In genomic region chrX:71650333-71650969, GRCh38 we compare ENCODE assay signal across 10 cellular contexts. TPM values are rescaled to one million over a fixed set of nuclear protein-coding genes. Genes with fewer than 3 reads are reported as not detected.
DNase-seq lines count a peak whose midpoint lies in the region; ATAC-seq, FAIRE-seq and TF ChIP-seq lines count a peak whose summit lies in the region.
"Had no signal": no experiment of that assay in that cellular context is flagged by ENCODE, and none has a peak within 500 bp of the region (broad histone marks: within the 10 kb centered on the region; RNA-seq: fewer than 3 reads in every experiment).

No MANE protein-coding gene starts in this region.

- H3K4me2 ChIP-seq in GM12878 (ENCODE audit: control insufficient read depth, insufficient read depth): no peak overlapping the region; the same call in 1 of the 2 replicates

- TF ChIP-seq POLR2A in GM12878 (IDR thresholded peaks at IDR 0.05; ENCODE audit: low read depth, low read length): no peak
- no peak for TF ChIP-seq POLR2A in testis (IDR thresholded peaks at IDR 0.05)

- RAD21 ChIA-PET in GM12878 (lab: Charles Lee; ENCODE audit: unreplicated experiment): interaction anchor here (0.6 to 2.8 kb wide), 7 partner anchors 14 to 113 kb away, joined by 3 to 24 read pairs (median 5); partner anchors contain the start of gene CXCR3

- POLR2A ChIA-PET in GM10248 (lab: Yijun Ruan, JAX): no interaction called here
- POLR2A ChIA-PET in GM12878 (lab: Charles Lee): interaction anchor here (1.9 kb wide), 1 partner anchor 29 kb away, joined by 6 read pairs; no protein-coding TSS in a partner anchor

- no peak for DNase-seq in GM10248 (ENCODE audit: extremely low spot score)
- no peak for DNase-seq in GM12878 (ENCODE audit: low read depth, low spot score)
- DNase-seq in testis: peak; percentile 45
- no peak for DNase-seq in type B pancreatic cell (ENCODE audit: extremely low spot score, unreplicated experiment)
- DNase-seq in NCI-H1930 (lab: John Stamatoyannopoulos, UW): no peak
- DNase-seq in activated T-helper 1 cell treated with anti-CD3 and anti-CD28 coated beads, Interleukin-12 subunit alpha, Interleukin-12 subunit beta, Interleukin-2, Interleukin-4 antibody, amounts not matched to agents 30 ng/mL and 10 ng/mL and 1 ng/mL, durations not matched to agents 14 hours and 24 hours and 36 hours (ENCODE audit: low spot score): no peak

- H3K27ac Mint-ChIP-seq in type B pancreatic cell: no peak overlapping the region
- H3K27ac Mint-ChIP-seq in activated T-helper 1 cell treated with anti-CD3 and anti-CD28 coated beads, Interleukin-12 subunit alpha, Interleukin-12 subunit beta, Interleukin-2, Interleukin-4 antibody, amounts not matched to agents 30 ng/mL and 10 ng/mL and 1 ng/mL, durations not matched to agents 14 hours and 24 hours and 36 hours: no peak overlapping the region
- H3K27ac Mint-ChIP-seq: activated naive CD8-positive, alpha-beta T cell had no signal

- peak overlapping the region; percentile 27; the same call in 1 of the 2 replicates for H3K27ac ChIP-seq in GM12878 (ENCODE audit: control insufficient read depth, insufficient read depth)
- no peak overlapping the region for H3K27ac ChIP-seq in testis

- in situ Hi-C loops in GM12878 (cut with MboI): loop anchor here (5.0 to 25.0 kb wide), 4 partner anchors 33 to 863 kb away; partner anchors contain the start of gene CXCR3

- intact Hi-C loops in GM12878 (cut with micrococcal nuclease; ENCODE audit: unreplicated experiment) (loop anchor here (1.0 to 5.0 kb wide), 5 partner anchors 28 to 218 kb away; partner anchors contain the start of gene CXCR3), testis (cut with DNase I; ENCODE audit: low total_unique reads) (no loop called here)
- intact Hi-C loops in activated T-helper 1 cell treated with anti-CD3 and anti-CD28 coated beads, Interleukin-12 subunit alpha, Interleukin-12 subunit beta, Interleukin-2, Interleukin-4 antibody, amounts not matched to agents 30 ng/mL and 10 ng/mL and 1 ng/mL, durations not matched to agents 14 hours and 24 hours and 36 hours (cut with micrococcal nuclease): loop anchor here (1.0 to 5.0 kb wide), 3 partner anchors 31 to 678 kb away; no protein-coding TSS in a partner anchor

- H3K36me3 ChIP-seq in GM12878 (ENCODE audit: control insufficient read depth in 2 of 2, insufficient read depth in 2 of 2, low read length in 1 of 2) (no peaks in the 10 kb centered on the region), testis (ENCODE audit: low read depth, missing control alignments) (no peaks in the 10 kb centered on the region)

- no TSS peak for BruUV-seq in GM12878 (replicated peaks; lab: Mats Ljungman, UMichigan)

- no peaks in the 10 kb centered on the region for H4K20me1 ChIP-seq in GM12878 (ENCODE audit: control insufficient read depth, insufficient read depth)

- no peak overlapping the region for H3K4me3 Mint-ChIP-seq in type B pancreatic cell
- no peak overlapping the region for H3K4me3 Mint-ChIP-seq in activated T-helper 1 cell treated with anti-CD3 and anti-CD28 coated beads, Interleukin-12 subunit alpha, Interleukin-12 subunit beta, Interleukin-2, Interleukin-4 antibody, amounts not matched to agents 30 ng/mL and 10 ng/mL and 1 ng/mL, durations not matched to agents 14 hours and 24 hours and 36 hours
- H3K4me3 Mint-ChIP-seq: activated naive CD8-positive, alpha-beta T cell; neural crest cell had no signal

- peak; percentile 53 for ATAC-seq in GM19328 (IDR thresholded peaks at IDR 0.05; ENCODE audit: unreplicated experiment)
- ATAC-seq in HG03521 (IDR thresholded peaks at IDR 0.05; ENCODE audit: unreplicated experiment): peak; percentile 70
- ATAC-seq in GM12878: peak; percentile 96

- no peaks in the 10 kb centered on the region for H3K27me3 Mint-ChIP-seq in type B pancreatic cell
- H3K27me3 Mint-ChIP-seq in activated T-helper 1 cell treated with anti-CD3 and anti-CD28 coated beads, Interleukin-12 subunit alpha, Interleukin-12 subunit beta, Interleukin-2, Interleukin-4 antibody, amounts not matched to agents 30 ng/mL and 10 ng/mL and 1 ng/mL, durations not matched to agents 14 hours and 24 hours and 36 hours (ENCODE audit: insufficient read depth): peaks cover 2% of the 10 kb centered on the region
- H3K27me3 Mint-ChIP-seq: activated naive CD8-positive, alpha-beta T cell had no signal

- H3K9me3 ChIP-seq in GM12878 (replicated peaks; ENCODE audit: control insufficient read depth, insufficient read depth, low read length) (no peaks in the 10 kb centered on the region), testis (no peaks in the 10 kb centered on the region)

- H3K4me1 ChIP-seq in GM12878 (ENCODE audit: control insufficient read depth, insufficient read depth, low read length): 0 out of 2 replicates have a peak, but pooled peaks cover 3% of the 10 kb centered on the region
- no peaks in the 10 kb centered on the region for H3K4me1 ChIP-seq in testis

- TF ChIP-seq CTCF in GM10248 (IDR thresholded peaks at IDR 0.05; ENCODE audit: control extremely low read depth, extremely low read depth, low read depth, missing control alignments): peak; percentile 58
- TF ChIP-seq CTCF in GM12878 (IDR thresholded peaks at IDR 0.05 in 2 of 3, conservative IDR thresholded peaks at IDR 0.05 in 1 of 3; ENCODE audit: control insufficient read depth in 2 of 3, extremely low read depth in 1 of 3, insufficient read depth in 1 of 3, low read depth in 3 of 3, low read length in 3 of 3): peak; percentile 39 to 56 (median 54); a peak in 4 of 6 replicates
- peak in 1 of 3 experiments; percentile 15 for TF ChIP-seq CTCF in testis (IDR thresholded peaks at IDR 0.05)
- no peak for TF ChIP-seq CTCF in type B pancreatic cell (conservative IDR thresholded peaks at IDR 0.05)

- no peaks in the 10 kb centered on the region for H3K36me3 Mint-ChIP-seq in type B pancreatic cell
- H3K36me3 Mint-ChIP-seq in activated T-helper 1 cell treated with anti-CD3 and anti-CD28 coated beads, Interleukin-12 subunit alpha, Interleukin-12 subunit beta, Interleukin-2, Interleukin-4 antibody, amounts not matched to agents 30 ng/mL and 10 ng/mL and 1 ng/mL, durations not matched to agents 14 hours and 24 hours and 36 hours (ENCODE audit: low read depth): no peaks in the 10 kb centered on the region
- H3K36me3 Mint-ChIP-seq: activated naive CD8-positive, alpha-beta T cell had no signal

- CTCF ChIA-PET in GM10248 (lab: Yijun Ruan, JAX): interaction anchor here (0.9 to 3.5 kb wide), 7 partner anchors 8 to 116 kb away, joined by 3 to 13 read pairs (median 6); partner anchors contain the start of gene CXCR3
- CTCF ChIA-PET in GM12878 (lab: Yijun Ruan, JAX): interaction anchor here (0.6 to 3.6 kb wide), 19 partner anchors 12 to 468 kb away, joined by 3 to 25 read pairs (median 5); partner anchors contain the start of genes CXCR3 and OGT

- H3K4me3 ChIP-seq in GM12878 (no peak overlapping the region), testis (no peak overlapping the region)

- SMC1A ChIA-PET in GM12878 (lab: Charles Lee; ENCODE audit: uncharacterized antibody, unreplicated experiment): interaction anchor here (1.0 to 4.7 kb wide), 11 partner anchors 12 to 137 kb away, joined by 3 to 33 read pairs (median 5); partner anchors contain the start of gene CXCR3

- TF ChIP-seq EP300 in GM12878 (IDR thresholded peaks at IDR 0.05; ENCODE audit: borderline replicate concordance in 1 of 2, control insufficient read depth in 1 of 2, low read depth in 2 of 2, low read length in 2 of 2): no peak

- H3K9ac ChIP-seq in GM12878 (ENCODE audit: control insufficient read depth, insufficient read depth, low read length): no peak overlapping the region

- no peaks in the 10 kb centered on the region for H3K79me2 ChIP-seq in GM12878 (ENCODE audit: control insufficient read depth, insufficient read depth, low read length)

- peak; percentile 76 for FAIRE-seq in GM12878 (lab: Jason Lieb, UNC)

- no peaks in the 10 kb centered on the region for H3K4me1 Mint-ChIP-seq in type B pancreatic cell (ENCODE audit: unreplicated experiment)
- H3K4me1 Mint-ChIP-seq in activated T-helper 1 cell treated with anti-CD3 and anti-CD28 coated beads, Interleukin-12 subunit alpha, Interleukin-12 subunit beta, Interleukin-2, Interleukin-4 antibody, amounts not matched to agents 30 ng/mL and 10 ng/mL and 1 ng/mL, durations not matched to agents 14 hours and 24 hours and 36 hours (ENCODE audit: low read depth): peaks cover 22% of the 10 kb centered on the region
- H3K4me1 Mint-ChIP-seq: neural crest cell had no signal

- peak overlapping the region; percentile 62 for H2AFZ ChIP-seq in GM12878 (ENCODE audit: control insufficient read depth, low read depth, low read length)

- H3K27me3 ChIP-seq in GM12878 (replicated peaks in 1 of 2; ENCODE audit: control insufficient read depth in 2 of 2, insufficient read depth in 2 of 2, low read length in 1 of 2): no peaks in the 10 kb centered on the region
- no peaks in the 10 kb centered on the region for H3K27me3 ChIP-seq in testis

- TF ChIP-seq RAD21 in GM12878 (IDR thresholded peaks at IDR 0.05; ENCODE audit: insufficient read depth, low read depth, low read length): peak; percentile 69

- 39% methylated on average over 4 of the region's 4 CpGs for WGBS in GM12878 (ENCODE audit: insufficient coverage, insufficient replicate concordance, low lambda C conversion rate, missing lambda C conversion rate)
- 56 to 67% methylated on average over 2 to 4 of the region's 4 CpGs for WGBS in testis, 2 donors

- H3K9me3 Mint-ChIP-seq in type B pancreatic cell: no peaks in the 10 kb centered on the region
- no peaks in the 10 kb centered on the region for H3K9me3 Mint-ChIP-seq in activated T-helper 1 cell treated with anti-CD3 and anti-CD28 coated beads, Interleukin-12 subunit alpha, Interleukin-12 subunit beta, Interleukin-2, Interleukin-4 antibody, amounts not matched to agents 30 ng/mL and 10 ng/mL and 1 ng/mL, durations not matched to agents 14 hours and 24 hours and 36 hours

RNA-seq across cellular contexts. Expression of gene CXCR3, which starts 32.1 kb away (rescaled TPM):
- total RNA-seq in GM12878 (2013; cell fraction: nucleolus; rRNA removed): 7.8 and 8.0 TPM in 2 replicates
- 18.0 and 24.9 TPM in 2 replicates for total RNA-seq in GM12878 (2014; rRNA removed)
- 4.5 and 6.8 TPM in 2 replicates for total RNA-seq in GM12878 (2014; rRNA removed; fragmentation: Illumina TruSeq; extraction: Trizol)
- 45.4 and 48.2 TPM in 2 replicates for total RNA-seq in GM12878 (2021)
- 20.9 TPM for polyA plus RNA-seq in GM12878 (2011; ENCODE audit: low read depth)
- 0.37 and 3.0 TPM in 2 replicates for polyA plus RNA-seq in GM12878 (2011; rRNA removed)
- 5.1 and 8.0 TPM in 2 replicates for polyA plus RNA-seq in GM12878 (2011; cell fraction: cytosol; rRNA removed)
- 12.0 and 20.8 TPM in 2 replicates for polyA plus RNA-seq in GM12878 (2011; cell fraction: nucleus; rRNA removed)
- 24.8 and 41.5 TPM in 2 replicates for polyA plus RNA-seq in GM12878 (2012)
- polyA plus RNA-seq in GM12878 (2014; fragmentation: Illumina TruSeq; extraction: Trizol): 1.7 and 11.7 TPM in 2 replicates
- polyA plus RNA-seq in GM12878 (2014; fragmentation: Nextera tagmentation; extraction: Ambion mirVana): 1 to 10 TPM; 1.4 to 6.7 TPM
- 19.7 and 27.7 TPM in 2 replicates for polyA plus RNA-seq in GM12878 (2014; rRNA removed)
- 10 to 100 TPM; 47.6 to 48.0 TPM for polyA plus RNA-seq in GM12878 (2016; fragmentation: Nextera tagmentation; extraction: Ambion mirVana)
- 3.9 and 8.1 TPM in 2 replicates for polyA minus RNA-seq in GM12878 (2011; rRNA and poly(A)+ RNA removed)
- 7.7 and 10.4 TPM in 2 replicates for polyA minus RNA-seq in GM12878 (2011; cell fraction: cytosol; rRNA and poly(A)+ RNA removed)
- polyA minus RNA-seq in GM12878 (2011; cell fraction: nucleus; rRNA and poly(A)+ RNA removed): 12.7 and 27.5 TPM in 2 replicates
- total RNA-seq in testis: under 1 TPM; 0.24 to 0.43 TPM
- 1.3 TPM for polyA plus RNA-seq in testis (ENCODE audit: insufficient read depth, low read depth, low replicate concordance)
- total RNA-seq in type B pancreatic cell (ENCODE audit: low replicate concordance): not detected in 2 replicates
- total RNA-seq in activated T-helper 1 cell treated with anti-CD3 and anti-CD28 coated beads, Interleukin-12 subunit alpha, Interleukin-12 subunit beta, Interleukin-2, Interleukin-4 antibody, amounts not matched to agents 30 ng/mL and 10 ng/mL and 1 ng/mL, durations not matched to agents 14 hours and 24 hours and 36 hours: 53.9 and 55.4 TPM in 2 replicates
- total RNA-seq: neural crest cell had no signal
